ENCODE assay signal across 1 cellular context in genomic region chr11:113419426-113420003, GRCh38.
TF ChIP-seq lines count a peak whose summit lies in the region.

No MANE protein-coding gene starts in this region.

TF ChIP-seq in H1, 55 proteins besides CTCF, POLR2A, EP300 and RAD21:
- TF ChIP-seq JUN (IDR thresholded peaks at IDR 0.05; ENCODE audit: low read depth, low read length) (no peak), TCF12 (IDR thresholded peaks at IDR 0.05; ENCODE audit: low read depth, low read length) (no peak), CHD7 (IDR thresholded peaks at IDR 0.05; ENCODE audit: insufficient replicate concordance, low read length) (no peak), CREB1 (IDR thresholded peaks at IDR 0.05) (no peak), SRF (IDR thresholded peaks at IDR 0.05; ENCODE audit: low read depth, low read length) (no peak), SP2 (IDR thresholded peaks at IDR 0.05; ENCODE audit: low read length) (no peak)
TF ChIP-seq in H1: peak in this region for 0.
